8 cellular contexts compared by ENCODE assay signal in the genomic region with DNA sequence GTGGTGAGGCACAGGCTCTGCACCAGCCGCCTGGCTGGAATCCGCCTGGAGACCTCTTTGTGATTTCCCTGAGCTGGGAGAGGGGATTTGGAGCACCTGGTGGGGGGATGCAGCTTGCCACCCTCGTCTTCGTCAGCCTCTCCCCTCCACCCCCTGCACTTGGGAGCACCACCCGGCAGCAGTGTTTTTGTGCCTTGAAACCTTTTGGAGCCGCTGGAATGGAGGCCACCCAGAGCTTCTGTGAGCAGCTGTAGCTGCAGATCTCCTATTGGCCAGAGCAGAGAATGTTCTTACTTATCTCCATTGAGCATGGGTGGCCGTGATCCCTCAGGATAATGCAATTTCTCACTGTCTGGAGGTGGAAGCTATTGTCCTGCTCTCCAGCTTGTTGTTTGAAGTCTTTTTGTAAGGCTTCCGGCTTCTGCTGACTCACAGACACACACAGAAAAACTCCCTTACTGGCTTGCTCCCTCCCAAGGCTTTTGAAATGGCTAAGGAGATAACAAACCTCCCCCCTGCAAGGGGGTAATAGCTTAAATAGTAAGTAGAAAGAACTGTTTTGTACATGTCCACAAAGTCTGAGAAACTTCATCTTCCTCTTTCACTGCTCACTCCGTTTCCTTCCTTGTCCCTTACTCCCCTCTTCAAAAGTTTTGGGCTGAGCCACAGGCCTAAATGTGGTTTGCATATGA.
DNase-seq lines count a peak whose midpoint lies in the region; ATAC-seq and TF ChIP-seq lines count a peak whose summit lies in the region.

No MANE protein-coding gene starts in this region.

- H3K4me3 ChIP-seq in foreskin fibroblast (ENCODE audit: low read depth in 1 of 2, low read length in 2 of 2) (no peak overlapping the region), parathyroid adenoma (ENCODE audit: low read depth, low read length) (no peak overlapping the region)

- H3K4me1 ChIP-seq in parathyroid adenoma: no peaks in the 10 kb centered on the region

- no peaks in the 10 kb centered on the region for H3K9me3 ChIP-seq in parathyroid adenoma (ENCODE audit: control insufficient read depth, low read length)

- no peaks in the 10 kb centered on the region for H3K36me3 ChIP-seq in parathyroid adenoma (ENCODE audit: control insufficient read depth, insufficient read depth, low read length)

- H3K27me3 ChIP-seq in parathyroid adenoma (ENCODE audit: control insufficient read depth, insufficient read depth, low read length): no peaks in the 10 kb centered on the region

- peaks cover 61% of the 10 kb centered on the region for H3K4me1 Mint-ChIP-seq in CD14-positive monocyte
- no peaks in the 10 kb centered on the region for H3K4me1 Mint-ChIP-seq in stimulated activated effector memory CD8-positive, alpha-beta T cell treated with anti-CD3 and anti-CD28 coated beads, Interleukin-12 subunit alpha, Interleukin-12 subunit beta, amount 100 ng/mL, for 72 hours

- peaks cover 0 to 4% of the 10 kb centered on the region in 2 donors for H3K36me3 Mint-ChIP-seq in CD14-positive monocyte
- H3K36me3 Mint-ChIP-seq in stimulated activated effector memory CD8-positive, alpha-beta T cell treated with anti-CD3 and anti-CD28 coated beads, Interleukin-12 subunit alpha, Interleukin-12 subunit beta, amount 100 ng/mL, for 72 hours: no peaks in the 10 kb centered on the region

- peaks cover 0 to 9% (median 3%) of the 10 kb centered on the region in 7 donors for H3K9me3 Mint-ChIP-seq in CD14-positive monocyte
- peaks cover 9% of the 10 kb centered on the region for H3K9me3 Mint-ChIP-seq in stimulated activated effector memory CD8-positive, alpha-beta T cell treated with anti-CD3 and anti-CD28 coated beads, Interleukin-12 subunit alpha, Interleukin-12 subunit beta, amount 100 ng/mL, for 72 hours

- peak overlapping the region; percentile 70 to 92 for H3K4me3 Mint-ChIP-seq in CD14-positive monocyte
- H3K4me3 Mint-ChIP-seq in stimulated activated effector memory CD8-positive, alpha-beta T cell treated with anti-CD3 and anti-CD28 coated beads, Interleukin-12 subunit alpha, Interleukin-12 subunit beta, amount 100 ng/mL, for 72 hours: no peak overlapping the region

- TF ChIP-seq CTCF in CD14-positive monocyte (IDR thresholded peaks at IDR 0.05) (no peak), foreskin fibroblast (IDR thresholded peaks at IDR 0.05; ENCODE audit: low read depth, low read length) (no peak), parathyroid adenoma (IDR thresholded peaks at IDR 0.05) (no peak)

- H3K79me2 ChIP-seq in parathyroid adenoma: no peaks in the 10 kb centered on the region

- H3K27ac ChIP-seq in parathyroid adenoma: no peak overlapping the region

- DNase-seq in CD14-positive monocyte (ENCODE audit: low spot score) (peak; percentile 55), foreskin fibroblast (peak; percentile 9 to 57), NCI-H1694 treated with DMSO at 0.1 percent for 48 hours (lab: John Stamatoyannopoulos, UW) (no peak)
- no peak for DNase-seq in stimulated activated effector memory CD8-positive, alpha-beta T cell treated with anti-CD3 and anti-CD28 coated beads, Interleukin-12 subunit alpha, Interleukin-12 subunit beta, amount 100 ng/mL, for 72 hours (ENCODE audit: low spot score in 2 of 2)

- intact Hi-C loops in CD14-positive monocyte (cut with micrococcal nuclease): loop anchor here in 1 of 2 donors (5.0 kb wide), 1 partner anchor 37 kb away; no protein-coding TSS in a partner anchor

- H3K9ac ChIP-seq in parathyroid adenoma: no peak overlapping the region

- peak overlapping the region; percentile 90 to 99 (median 96) for H3K27ac Mint-ChIP-seq in CD14-positive monocyte
- H3K27ac Mint-ChIP-seq in stimulated activated effector memory CD8-positive, alpha-beta T cell treated with anti-CD3 and anti-CD28 coated beads, Interleukin-12 subunit alpha, Interleukin-12 subunit beta, amount 100 ng/mL, for 72 hours: no peak overlapping the region

- H3K27me3 Mint-ChIP-seq in CD14-positive monocyte (ENCODE audit: low read depth in 3 of 3): no peaks in the 10 kb centered on the region

- H3K4me2 ChIP-seq in parathyroid adenoma (ENCODE audit: low read length): no peak overlapping the region

- peak; percentile 59 for ATAC-seq in GM19043 (IDR thresholded peaks at IDR 0.05; ENCODE audit: low read depth, unreplicated experiment)
- peak; percentile 58 for ATAC-seq in HG03196 (IDR thresholded peaks at IDR 0.05; ENCODE audit: unreplicated experiment)
- ATAC-seq in SK-N-SH treated with all-trans-retinoic acid at 6 μM for 48 hours: peak; percentile 86
- no peak for ATAC-seq in stimulated activated effector memory CD8-positive, alpha-beta T cell treated with anti-CD3 and anti-CD28 coated beads, Interleukin-12 subunit alpha, Interleukin-12 subunit beta, amount 100 ng/mL, for 72 hours

- peak overlapping the region; percentile 35 for H2AFZ ChIP-seq in parathyroid adenoma

TF ChIP-seq in SK-N-SH treated with all-trans-retinoic acid at 6 μM for 48 hours, 23 proteins besides CTCF, POLR2A, EP300 and RAD21:
- TF ChIP-seq TOX (CRISPR knock-in tag; IDR thresholded peaks at IDR 0.05; ENCODE audit: borderline replicate concordance): no peak
- no peak for TF ChIP-seq ARNTL (CRISPR knock-in tag; IDR thresholded peaks at IDR 0.05; ENCODE audit: borderline replicate concordance, low read depth)
- TF ChIP-seq SNAI2 (CRISPR knock-in tag; IDR thresholded peaks at IDR 0.05): 0 out of 2 replicates have a peak, but pooled peaks have one; percentile 38
- no peak for TF ChIP-seq ZNF70 (CRISPR knock-in tag; IDR thresholded peaks at IDR 0.05)
- peak; percentile 5; the same call in 1 of the 2 replicates for TF ChIP-seq ZNF8 (CRISPR knock-in tag; IDR thresholded peaks at IDR 0.05)
- 0 out of 2 replicates have a peak, but pooled peaks have one; percentile 26 for TF ChIP-seq ISL1 (CRISPR knock-in tag; IDR thresholded peaks at IDR 0.05)
- no peak for TF ChIP-seq RARB (CRISPR knock-in tag; IDR thresholded peaks at IDR 0.05)
- TF ChIP-seq, protein P1, sequence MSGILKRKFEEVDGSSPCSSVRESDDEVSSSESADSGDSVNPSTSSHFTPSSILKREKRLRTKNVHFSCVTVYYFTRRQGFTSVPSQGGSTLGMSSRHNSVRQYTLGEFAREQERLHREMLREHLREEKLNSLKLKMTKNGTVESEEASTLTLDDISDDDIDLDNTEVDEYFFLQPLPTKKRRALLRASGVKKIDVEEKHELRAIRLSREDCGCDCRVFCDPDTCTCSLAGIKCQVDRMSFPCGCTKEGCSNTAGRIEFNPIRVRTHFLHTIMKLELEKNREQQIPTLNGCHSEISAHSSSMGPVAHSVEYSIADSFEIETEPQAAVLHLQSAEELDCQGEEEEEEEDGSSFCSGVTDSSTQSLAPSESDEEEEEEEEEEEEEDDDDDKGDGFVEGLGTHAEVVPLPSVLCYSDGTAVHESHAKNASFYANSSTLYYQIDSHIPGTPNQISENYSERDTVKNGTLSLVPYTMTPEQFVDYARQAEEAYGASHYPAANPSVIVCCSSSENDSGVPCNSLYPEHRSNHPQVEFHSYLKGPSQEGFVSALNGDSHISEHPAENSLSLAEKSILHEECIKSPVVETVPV (CRISPR knock-in tag; IDR thresholded peaks at IDR 0.05): no peak

Comparison
In these comparisons a context has a peak if more than half of its experiments do, and no peak if none do; other contexts are left out.
1. DNase-seq: peak in CD14-positive monocyte (single experiment) and foreskin fibroblast (2 of 2); none in stimulated activated effector memory CD8-positive, alpha-beta T cell treated with anti-CD3 and anti-CD28 coated beads, Interleukin-12 subunit alpha, Interleukin-12 subunit beta, amount 100 ng/mL, for 72 hours (0 of 2) and NCI-H1694 treated with DMSO at 0.1 percent for 48 hours (single experiment).